12 cellular contexts compared by ENCODE assay signal in the genomic region with DNA sequence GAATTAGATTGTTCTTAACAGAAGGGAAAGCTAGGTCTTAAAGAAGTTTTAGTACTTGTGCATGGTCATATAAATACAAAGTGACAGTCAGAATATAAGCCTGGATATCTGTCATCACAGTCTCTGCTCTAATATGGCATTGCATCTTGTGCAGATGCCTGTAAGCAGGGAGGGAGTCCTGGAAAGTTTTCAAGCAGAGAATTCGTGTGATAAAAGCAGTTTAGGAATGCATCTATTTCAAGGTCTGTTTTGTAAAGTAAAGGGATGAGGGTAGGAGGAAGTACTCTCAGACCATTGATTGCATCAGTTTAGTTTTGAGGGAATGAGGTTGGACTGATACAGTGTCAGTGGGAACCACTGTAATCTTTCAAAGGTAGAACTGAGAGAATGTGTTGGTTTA. TPM values are rescaled to one million over a fixed set of nuclear protein-coding genes. Genes with fewer than 3 reads are reported as not detected.
DNase-seq lines count a peak whose midpoint lies in the region; ATAC-seq lines count a peak whose summit lies in the region.
"Had no signal": no experiment of that assay in that cellular context is flagged by ENCODE, and none has a peak within 500 bp of the region (broad histone marks: within the 10 kb centered on the region; RNA-seq: fewer than 3 reads in every experiment).

No MANE protein-coding gene starts in this region.

- H3K27me3 ChIP-seq in GM23248 (replicated peaks; ENCODE audit: insufficient read depth), result no peaks in the 10 kb centered on the region

- WGBS in GM23248 (ENCODE audit: low coverage in 1 of 2, low lambda C conversion rate in 2 of 2, missing lambda C conversion rate in 2 of 2), 2 experiments, result 0 to 4% methylated on average over 1 of the region's 1 CpG

- peaks cover 12% of the 10 kb centered on the region for H3K4me1 ChIP-seq in GM23248 (ENCODE audit: insufficient read depth)

- in situ Hi-C loops in GM23248 (cut with MboI), result no loop called here

- H3K36me3 Mint-ChIP-seq in activated T-helper 2 cell treated with anti-CD3 and anti-CD28 coated beads, Interferon-gamma antibody, Interleukin-2, Interleukin-4, amounts not matched to agents 10 μg/mL and 5 μg/mL and 100 μg/mL, durations not matched to agents 14 hours and 24 hours and 36 hours (ENCODE audit: low read depth), result peaks cover 41% of the 10 kb centered on the region
- H3K36me3 Mint-ChIP-seq in memory B cell, result peaks cover 28% of the 10 kb centered on the region

- no peaks in the 10 kb centered on the region for H3K9me2 ChIP-seq in GM23248 (ENCODE audit: insufficient read depth)

- H3K4me1 Mint-ChIP-seq in activated T-helper 2 cell treated with anti-CD3 and anti-CD28 coated beads, Interferon-gamma antibody, Interleukin-2, Interleukin-4, amounts not matched to agents 10 μg/mL and 5 μg/mL and 100 μg/mL, durations not matched to agents 14 hours and 24 hours and 36 hours (ENCODE audit: low read depth), result peaks cover 11% of the 10 kb centered on the region
- peaks cover 5% of the 10 kb centered on the region for H3K4me1 Mint-ChIP-seq in memory B cell

- DNase-seq in AG20443 (ENCODE audit: low spot score) (peak; percentile 39), GM23248 (peak; percentile 39), memory B cell (ENCODE audit: low spot score in 2 of 2) (no peak)
- no peak for DNase-seq in activated T-helper 2 cell treated with anti-CD3 and anti-CD28 coated beads, Interferon-gamma antibody, Interleukin-2, Interleukin-4, amounts not matched to agents 10 μg/mL and 5 μg/mL and 100 μg/mL, durations not matched to agents 14 hours and 24 hours and 36 hours (ENCODE audit: low spot score)
- no peak for DNase-seq in stimulated activated naive CD4-positive, alpha-beta T cell (lab: John Stamatoyannopoulos, UW)
- DNase-seq: activated CD8-positive, alpha-beta memory T cell treated with anti-CD3 and anti-CD28 coated beads for 24 hours; kidney glomerular epithelial cell; naive B cell had no signal

- peak overlapping the region; percentile 56 for H2AFZ ChIP-seq in GM23248

- H3K4me3 Mint-ChIP-seq in activated T-helper 2 cell treated with anti-CD3 and anti-CD28 coated beads, Interferon-gamma antibody, Interleukin-2, Interleukin-4, amounts not matched to agents 10 μg/mL and 5 μg/mL and 100 μg/mL, durations not matched to agents 14 hours and 24 hours and 36 hours (ENCODE audit: low read depth), result no peak overlapping the region
- no peak overlapping the region for H3K4me3 Mint-ChIP-seq in memory B cell
- H3K4me3 Mint-ChIP-seq: activated naive CD4-positive, alpha-beta T cell treated with anti-CD3 and anti-CD28 coated beads, Interleukin-2, amount 50 U/mL, for 24 hours; naive B cell had no signal

- H3K36me3 ChIP-seq in GM23248 (ENCODE audit: low read depth), result peaks cover 26% of the 10 kb centered on the region

- ATAC-seq in memory B cell (ENCODE audit: low read depth), result no peak
- ATAC-seq in HG03469 (IDR thresholded peaks at IDR 0.05; ENCODE audit: unreplicated experiment), result no peak
- ATAC-seq in HG03175 (IDR thresholded peaks at IDR 0.05; ENCODE audit: unreplicated experiment), result no peak
- ATAC-seq in HG03571 (IDR thresholded peaks at IDR 0.05; ENCODE audit: unreplicated experiment), result no peak

- peaks cover 6% of the 10 kb centered on the region; the same call in 1 of the 2 replicates for H3F3A ChIP-seq in GM23248 (ENCODE audit: insufficient read depth)

- H3K4me2 ChIP-seq in GM23248 (ENCODE audit: unreplicated experiment), result no peak overlapping the region

- H3K79me2 ChIP-seq in GM23248 (ENCODE audit: insufficient read depth), result peaks cover 6% of the 10 kb centered on the region; the same call in 1 of the 2 replicates

- no peaks in the 10 kb centered on the region for H3K27me3 Mint-ChIP-seq in activated T-helper 2 cell treated with anti-CD3 and anti-CD28 coated beads, Interferon-gamma antibody, Interleukin-2, Interleukin-4, amounts not matched to agents 10 μg/mL and 5 μg/mL and 100 μg/mL, durations not matched to agents 14 hours and 24 hours and 36 hours (ENCODE audit: low read depth)
- H3K27me3 Mint-ChIP-seq in memory B cell, result no peaks in the 10 kb centered on the region
- H3K27me3 Mint-ChIP-seq: activated naive CD4-positive, alpha-beta T cell treated with anti-CD3 and anti-CD28 coated beads, Interleukin-2, amount 50 U/mL, for 24 hours; naive B cell had no signal

- peaks cover 3% of the 10 kb centered on the region for H3K9me3 Mint-ChIP-seq in activated T-helper 2 cell treated with anti-CD3 and anti-CD28 coated beads, Interferon-gamma antibody, Interleukin-2, Interleukin-4, amounts not matched to agents 10 μg/mL and 5 μg/mL and 100 μg/mL, durations not matched to agents 14 hours and 24 hours and 36 hours
- H3K9me3 Mint-ChIP-seq in memory B cell, result peaks cover 3% of the 10 kb centered on the region
- H3K9me3 Mint-ChIP-seq: activated naive CD4-positive, alpha-beta T cell treated with anti-CD3 and anti-CD28 coated beads, Interleukin-2, amount 50 U/mL, for 24 hours had no signal

- 0 out of 2 replicates have a peak overlapping the region, but pooled peaks have one; percentile 19 for H3K9ac ChIP-seq in GM23248

- H3K27ac Mint-ChIP-seq in activated T-helper 2 cell treated with anti-CD3 and anti-CD28 coated beads, Interferon-gamma antibody, Interleukin-2, Interleukin-4, amounts not matched to agents 10 μg/mL and 5 μg/mL and 100 μg/mL, durations not matched to agents 14 hours and 24 hours and 36 hours, result peak overlapping the region; percentile 4
- H3K27ac Mint-ChIP-seq in memory B cell, result peak overlapping the region; percentile 9
- H3K27ac Mint-ChIP-seq: activated naive CD4-positive, alpha-beta T cell treated with anti-CD3 and anti-CD28 coated beads, Interleukin-2, amount 50 U/mL, for 24 hours had no signal

- H3K4me3 ChIP-seq in GM23248, result no peak overlapping the region

- peak overlapping the region; percentile 51 for H3K27ac ChIP-seq in GM23248

- intact Hi-C loops in activated T-helper 2 cell treated with anti-CD3 and anti-CD28 coated beads, Interferon-gamma antibody, Interleukin-2, Interleukin-4, amounts not matched to agents 10 μg/mL and 5 μg/mL and 100 μg/mL, durations not matched to agents 14 hours and 24 hours and 36 hours (cut with micrococcal nuclease), result no loop called here

- no peaks in the 10 kb centered on the region for H4K20me1 ChIP-seq in GM23248 (ENCODE audit: insufficient read depth)

- H3K9me3 ChIP-seq in GM23248 (ENCODE audit: low read depth), result no peaks in the 10 kb centered on the region

RNA-seq across cellular contexts. Expression of gene IARS2, which starts 30.6 kb away (rescaled TPM):
- total RNA-seq in GM23248 (2014; rRNA removed; shearing (Covaris generic)), result 93.3 and 98.5 TPM in 2 replicates
- 67.0 and 67.1 TPM in 2 replicates for polyA plus RNA-seq in GM23248 (2016; fragmentation: Nextera tagmentation; extraction: Ambion mirVana)
- total RNA-seq in activated T-helper 2 cell treated with anti-CD3 and anti-CD28 coated beads, Interferon-gamma antibody, Interleukin-2, Interleukin-4, amounts not matched to agents 10 μg/mL and 5 μg/mL and 100 μg/mL, durations not matched to agents 14 hours and 24 hours and 36 hours, result 87.8 and 89.1 TPM in 2 replicates

RNA-seq across cellular contexts. Expression of gene BPNT1, which starts 35.0 kb away (rescaled TPM):
- total RNA-seq in GM23248 (2014; rRNA removed; shearing (Covaris generic)), result 25.1 and 36.7 TPM in 2 replicates
- polyA plus RNA-seq in GM23248 (2016; fragmentation: Nextera tagmentation; extraction: Ambion mirVana), result 12.0 and 12.2 TPM in 2 replicates
- total RNA-seq in activated T-helper 2 cell treated with anti-CD3 and anti-CD28 coated beads, Interferon-gamma antibody, Interleukin-2, Interleukin-4, amounts not matched to agents 10 μg/mL and 5 μg/mL and 100 μg/mL, durations not matched to agents 14 hours and 24 hours and 36 hours, result 29.8 and 30.6 TPM in 2 replicates

Comparison
In these comparisons a context has a peak if more than half of its experiments do, and no peak if none do; other contexts are left out.
1. DNase-seq: peak in AG20443 (single experiment) and GM23248 (single experiment); none in activated T-helper 2 cell treated with anti-CD3 and anti-CD28 coated beads, Interferon-gamma antibody, Interleukin-2, Interleukin-4, amounts not matched to agents 10 μg/mL and 5 μg/mL and 100 μg/mL, durations not matched to agents 14 hours and 24 hours and 36 hours (single experiment), memory B cell (0 of 2) and stimulated activated naive CD4-positive, alpha-beta T cell (0 of 6).